21 cellular contexts compared by ENCODE assay signal in the genomic region with DNA sequence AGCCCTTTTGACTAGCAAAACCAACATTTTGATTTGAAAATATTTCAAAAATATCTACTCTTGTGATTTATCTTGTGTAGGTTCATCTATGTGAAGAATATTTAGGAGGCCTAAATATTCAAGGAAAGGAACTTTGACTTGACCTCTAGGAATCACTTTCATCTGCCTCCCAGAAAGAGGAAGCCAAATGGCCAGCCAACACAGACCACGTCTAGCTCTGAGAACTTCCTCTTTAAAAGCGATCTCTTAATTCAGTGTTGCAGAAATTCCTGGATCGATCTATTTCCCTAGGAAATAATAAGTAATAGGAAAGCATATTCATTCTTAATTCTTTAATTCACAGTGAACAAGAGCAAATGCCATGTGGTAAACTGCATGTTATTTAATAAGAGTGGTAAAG.
"Had no signal": no experiment of that assay in that cellular context is flagged by ENCODE, and none has a peak within 500 bp of the region (broad histone marks: within the 10 kb centered on the region; RNA-seq: fewer than 3 reads in every experiment).

No MANE protein-coding gene starts in this region.

- H3K27me3 ChIP-seq: ascending aorta, right atrium auricular region, thyroid gland, uterus had no signal

- H3K4me3 Mint-ChIP-seq: activated naive CD8-positive, alpha-beta T cell treated with anti-CD3 and anti-CD28 coated beads, Interleukin-2, amount 50 U/mL, for 24 hours; activated T-helper 1 cell treated with anti-CD3 and anti-CD28 coated beads, Interleukin-12 subunit alpha, Interleukin-12 subunit beta, Interleukin-2, Interleukin-4 antibody, amounts not matched to agents 30 ng/mL and 10 ng/mL and 1 ng/mL, durations not matched to agents 14 hours and 24 hours and 36 hours; dendritic cell treated with granulocyte-macrophage colony-stimulating factor and Interleukin-4, amounts not matched to agents 40 ng/mL and 50 ng/mL, for 4 days; nephron; stimulated activated naive B cell treated with anti-CD40 and anti-IgM and Interleukin-4, amounts not matched to agents 10 μg/mL and 1 μg/mL and 100 μg/mL, for 72 hours; WTC11 had no signal

- H3K27ac ChIP-seq: ascending aorta, foreskin keratinocyte, right atrium auricular region, thyroid gland, uterus had no signal

- H3K4me3 ChIP-seq: ascending aorta, right atrium auricular region, thyroid gland, uterus had no signal

- FAIRE-seq: bronchial epithelial cell had no signal

- ATAC-seq: activated naive CD8-positive, alpha-beta T cell treated with anti-CD3 and anti-CD28 coated beads, Interleukin-2, amount 50 U/mL, for 24 hours; foreskin keratinocyte; left ventricle myocardium superior; stimulated activated naive B cell treated with anti-CD40 and anti-IgM and Interleukin-4, amounts not matched to agents 10 μg/mL and 1 μg/mL and 100 μg/mL, for 72 hours; WTC11 had no signal

- H3K9me3 Mint-ChIP-seq: activated naive CD8-positive, alpha-beta T cell treated with anti-CD3 and anti-CD28 coated beads, Interleukin-2, amount 50 U/mL, for 24 hours; activated T-helper 1 cell treated with anti-CD3 and anti-CD28 coated beads, Interleukin-12 subunit alpha, Interleukin-12 subunit beta, Interleukin-2, Interleukin-4 antibody, amounts not matched to agents 30 ng/mL and 10 ng/mL and 1 ng/mL, durations not matched to agents 14 hours and 24 hours and 36 hours; nephron had no signal

- H3K9me3 ChIP-seq: ascending aorta, right atrium auricular region, thyroid gland, uterus had no signal

- H3K36me3 Mint-ChIP-seq: WTC11 had no signal

- H3K27ac Mint-ChIP-seq: activated naive CD8-positive, alpha-beta T cell treated with anti-CD3 and anti-CD28 coated beads, Interleukin-2, amount 50 U/mL, for 24 hours; activated T-helper 1 cell treated with anti-CD3 and anti-CD28 coated beads, Interleukin-12 subunit alpha, Interleukin-12 subunit beta, Interleukin-2, Interleukin-4 antibody, amounts not matched to agents 30 ng/mL and 10 ng/mL and 1 ng/mL, durations not matched to agents 14 hours and 24 hours and 36 hours; dendritic cell treated with granulocyte-macrophage colony-stimulating factor and Interleukin-4, amounts not matched to agents 40 ng/mL and 50 ng/mL, for 4 days; nephron; stimulated activated naive B cell treated with anti-CD40 and anti-IgM and Interleukin-4, amounts not matched to agents 10 μg/mL and 1 μg/mL and 100 μg/mL, for 72 hours; WTC11 had no signal

- H3K4me1 Mint-ChIP-seq: activated naive CD8-positive, alpha-beta T cell treated with anti-CD3 and anti-CD28 coated beads, Interleukin-2, amount 50 U/mL, for 24 hours; WTC11 had no signal

- H3K4me1 ChIP-seq: ascending aorta, foreskin keratinocyte, right atrium auricular region, thyroid gland, uterus had no signal

- H3K36me3 ChIP-seq: ascending aorta, right atrium auricular region, thyroid gland, uterus had no signal

- DNase-seq: activated CD4-positive, alpha-beta T cell treated with anti-CD3 and anti-CD28 coated beads for 4 hours; activated CD8-positive, alpha-beta memory T cell treated with anti-CD3 and anti-CD28 coated beads for 24 hours; activated naive CD4-positive, alpha-beta T cell treated with Interleukin-2 at 50 U/mL for 16 hours; activated naive CD8-positive, alpha-beta T cell treated with anti-CD3 and anti-CD28 coated beads, Interleukin-2, amount 50 U/mL, for 24 hours; effector memory CD4-positive, alpha-beta T cell; foreskin keratinocyte; glutamatergic neuron; left ventricle myocardium superior; nucleus accumbens; stimulated activated CD4-positive, alpha-beta T cell treated with anti-CD3 and anti-CD28 coated beads, Interleukin-4, amount 100 ng/mL, for 1 hour; stimulated activated naive B cell treated with anti-CD40 and anti-IgM and Interleukin-4, amounts not matched to agents 10 μg/mL and 1 μg/mL and 100 μg/mL, for 72 hours; T1000; thyroid gland; uterus had no signal
